32 cellular contexts compared by ENCODE assay signal in genomic region chr16:88723911-88724310, GRCh38. TPM values are rescaled to one million over a fixed set of nuclear protein-coding genes. Genes with fewer than 3 reads are reported as not detected.
"Had no signal": no experiment of that assay in that cellular context is flagged by ENCODE, and none has a peak within 500 bp of the region (broad histone marks: within the 10 kb centered on the region; RNA-seq: fewer than 3 reads in every experiment).

No MANE protein-coding gene starts in this region.

- H3K27ac ChIP-seq: Peyer's patch, WERI-Rb-1 had no signal

- H3K27ac Mint-ChIP-seq: activated CD4-positive, alpha-beta memory T cell treated with anti-CD3 and anti-CD28 coated beads, Interleukin-2, amount 10 ng/mL, durations not matched to agents 7 days and 5 days; activated naive CD4-positive, alpha-beta T cell treated with anti-CD3 and anti-CD28 coated beads, Interleukin-2, amount 10 ng/mL, durations not matched to agents 7 days and 5 days; activated naive CD8-positive, alpha-beta T cell; activated naive CD8-positive, alpha-beta T cell treated with anti-CD3 and anti-CD28 coated beads, Interleukin-2, amount 50 U/mL, for 24 hours; activated T-cell treated with anti-CD3 and anti-CD28 coated beads, Interleukin-2, amount 50 U/mL, for 72 hours; brain had no signal

- DNase-seq: activated CD4-positive, alpha-beta memory T cell treated with anti-CD3 and anti-CD28 coated beads, Interleukin-2, amount 10 ng/mL, durations not matched to agents 7 days and 5 days; activated CD4-positive, alpha-beta T cell treated with anti-CD3 and anti-CD28 coated beads for 1 hour; activated CD4-positive, alpha-beta T cell treated with anti-CD3 and anti-CD28 coated beads for 48 hours; activated CD4-positive, CD25-positive, alpha-beta regulatory T cell; activated gamma-delta T cell treated with Interleukin-2 at 50 U/mL for 16 hours; activated naive CD4-positive, alpha-beta T cell treated with anti-CD3 and anti-CD28 coated beads, Interleukin-2, amount 10 ng/mL, durations not matched to agents 7 days and 5 days; activated naive CD8-positive, alpha-beta T cell treated with anti-CD3 and anti-CD28 coated beads, Interleukin-2, amount 50 U/mL, for 24 hours; activated T-cell treated with anti-CD3 and anti-CD28 coated beads, Interleukin-2, amount 50 U/mL, for 1 hour; activated T-cell treated with anti-CD3 and anti-CD28 coated beads, Interleukin-2, amount 50 U/mL, for 72 hours; anterior cingulate cortex; caudate nucleus; cerebellar nuclear complex; Kasumi-1; MG63; NCI-H1048; NCI-H1105 treated with DMSO at 0.1 percent for 48 hours; NCI-H1436 treated with DMSO at 0.1 percent for 48 hours; NCI-H1694 treated with DMSO at 0.1 percent for 48 hours; NCI-H2029; NCI-H345; NCI-H524 treated with DMSO at 0.1 percent for 48 hours; NK-92 treated with Interleukin-12 subunit alpha and Interleukin-12 subunit beta, amount 100 ng/mL, for 24 hours; PC-3; Peyer's patch; Right ventricle myocardium superior; RPMI8226; T1000; WERI-Rb-1 had no signal

- H3K27me3 ChIP-seq: MG63, Peyer's patch had no signal

- FAIRE-seq: bronchial epithelial cell had no signal

- ATAC-seq: activated naive CD8-positive, alpha-beta T cell treated with anti-CD3 and anti-CD28 coated beads, Interleukin-2, amount 50 U/mL, for 24 hours; activated T-cell treated with anti-CD3 and anti-CD28 coated beads, Interleukin-2, amount 50 U/mL, for 72 hours; PC-3 had no signal

- H3K4me1 ChIP-seq: Peyer's patch had no signal

- H3K9me3 Mint-ChIP-seq: activated CD4-positive, alpha-beta memory T cell treated with anti-CD3 and anti-CD28 coated beads, Interleukin-2, amount 10 ng/mL, durations not matched to agents 7 days and 5 days; activated naive CD4-positive, alpha-beta T cell treated with anti-CD3 and anti-CD28 coated beads, Interleukin-2, amount 10 ng/mL, durations not matched to agents 7 days and 5 days; activated naive CD8-positive, alpha-beta T cell treated with anti-CD3 and anti-CD28 coated beads, Interleukin-2, amount 50 U/mL, for 24 hours; activated T-cell treated with anti-CD3 and anti-CD28 coated beads, Interleukin-2, amount 50 U/mL, for 72 hours; brain had no signal

- H3K9me3 ChIP-seq: MG63, Peyer's patch had no signal

- H3K4me3 ChIP-seq: MG63, Peyer's patch had no signal

- H3K27me3 Mint-ChIP-seq: activated CD4-positive, alpha-beta memory T cell treated with anti-CD3 and anti-CD28 coated beads, Interleukin-2, amount 10 ng/mL, durations not matched to agents 7 days and 5 days; activated naive CD4-positive, alpha-beta T cell treated with anti-CD3 and anti-CD28 coated beads, Interleukin-2, amount 10 ng/mL, durations not matched to agents 7 days and 5 days; activated naive CD8-positive, alpha-beta T cell; activated naive CD8-positive, alpha-beta T cell treated with anti-CD3 and anti-CD28 coated beads, Interleukin-2, amount 50 U/mL, for 24 hours; brain had no signal

- H3K4me3 Mint-ChIP-seq: activated CD4-positive, alpha-beta memory T cell treated with anti-CD3 and anti-CD28 coated beads, Interleukin-2, amount 10 ng/mL, durations not matched to agents 7 days and 5 days; activated naive CD4-positive, alpha-beta T cell treated with anti-CD3 and anti-CD28 coated beads, Interleukin-2, amount 10 ng/mL, durations not matched to agents 7 days and 5 days; activated naive CD8-positive, alpha-beta T cell; activated naive CD8-positive, alpha-beta T cell treated with anti-CD3 and anti-CD28 coated beads, Interleukin-2, amount 50 U/mL, for 24 hours; activated T-cell treated with anti-CD3 and anti-CD28 coated beads, Interleukin-2, amount 50 U/mL, for 72 hours; brain had no signal

- H3K36me3 Mint-ChIP-seq: activated naive CD8-positive, alpha-beta T cell; brain had no signal

- H3K4me1 Mint-ChIP-seq: activated CD4-positive, alpha-beta memory T cell treated with anti-CD3 and anti-CD28 coated beads, Interleukin-2, amount 10 ng/mL, durations not matched to agents 7 days and 5 days; activated naive CD4-positive, alpha-beta T cell treated with anti-CD3 and anti-CD28 coated beads, Interleukin-2, amount 10 ng/mL, durations not matched to agents 7 days and 5 days; activated naive CD8-positive, alpha-beta T cell treated with anti-CD3 and anti-CD28 coated beads, Interleukin-2, amount 50 U/mL, for 24 hours; brain had no signal

- H3K36me3 ChIP-seq: WERI-Rb-1 had no signal

RNA-seq across cellular contexts. Expression of gene SNAI3, which starts 37.6 kb away (rescaled TPM):
- total RNA-seq: bronchial epithelial cell, NCI-H460 had no signal
